Comparison of ENCODE assay signal across 1 cellular context in the genomic region with DNA sequence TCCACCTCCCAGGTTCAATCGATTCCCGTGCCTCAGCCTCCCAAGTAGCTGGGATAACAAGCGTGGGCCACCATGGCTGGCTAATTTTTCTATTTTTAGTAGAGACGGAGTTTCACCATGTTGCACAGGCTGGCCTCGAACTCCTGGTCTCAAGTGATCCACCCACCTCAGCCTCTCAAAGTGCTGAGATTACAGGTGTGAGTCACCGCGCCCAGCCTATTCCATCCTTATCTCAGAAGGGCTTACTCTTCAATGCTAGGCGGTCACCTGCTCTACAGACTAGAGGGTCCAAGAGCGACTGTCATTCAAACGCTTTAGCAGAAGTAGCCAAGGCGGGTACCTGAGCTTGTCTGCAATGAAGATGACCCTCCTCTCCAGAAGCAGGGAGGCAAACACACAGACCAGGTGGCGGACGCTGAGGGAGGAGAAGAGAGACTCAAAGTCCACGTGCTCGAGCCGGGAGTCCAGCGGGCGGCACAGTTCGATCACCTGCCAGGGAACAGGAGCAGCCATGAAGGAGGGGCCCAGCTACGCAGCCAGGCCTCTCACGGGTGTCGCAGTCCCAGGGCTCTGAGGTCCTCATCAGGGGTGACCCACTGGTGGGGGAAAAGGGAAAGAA.
TF ChIP-seq lines count a peak whose summit lies in the region.

No MANE protein-coding gene starts in this region.

TF ChIP-seq in HepG2, 621 proteins besides CTCF, POLR2A, EP300 and RAD21 (continued from another document and continues in another):
- TF ChIP-seq RELA (CRISPR knock-in tag; IDR thresholded peaks at IDR 0.05) (no peak), PATZ1 (CRISPR knock-in tag; IDR thresholded peaks at IDR 0.05) (peak; percentile 23; the same call in 1 of the 2 replicates), ZBTB21 (CRISPR knock-in tag; IDR thresholded peaks at IDR 0.05) (no peak), E2F5 (CRISPR knock-in tag; conservative IDR thresholded peaks at IDR 0.05) (no peak), GPN1 (CRISPR knock-in tag; IDR thresholded peaks at IDR 0.05; ENCODE audit: borderline replicate concordance) (no peak), JUN (CRISPR knock-in tag; IDR thresholded peaks at IDR 0.05) (no peak), CREB3 (CRISPR knock-in tag; IDR thresholded peaks at IDR 0.05) (no peak), ZKSCAN5 (CRISPR knock-in tag; IDR thresholded peaks at IDR 0.05) (no peak), ZNF703 (CRISPR knock-in tag; IDR thresholded peaks at IDR 0.05; ENCODE audit: borderline replicate concordance) (no peak), ATF2 (CRISPR knock-in tag; IDR thresholded peaks at IDR 0.05) (no peak), KLF16 (CRISPR knock-in tag; IDR thresholded peaks at IDR 0.05) (no peak; a peak in 1 of 4 replicates), MXI1 (IDR thresholded peaks at IDR 0.05; ENCODE audit: borderline replicate concordance, low read depth, low read length) (no peak), NAIF1 (CRISPR knock-in tag; IDR thresholded peaks at IDR 0.05; ENCODE audit: borderline replicate concordance) (no peak), ZSCAN25 (CRISPR knock-in tag; IDR thresholded peaks at IDR 0.05) (peak; percentile 57; the same call in 1 of the 2 replicates), CEBPB (IDR thresholded peaks at IDR 0.05; ENCODE audit: borderline replicate concordance, low read depth, low read length) (no peak), RNF2 (conservative IDR thresholded peaks at IDR 0.05; ENCODE audit: low read depth) (0 out of 2 replicates have a peak, but pooled peaks have one; percentile 48), ZNF570 (CRISPR knock-in tag; IDR thresholded peaks at IDR 0.05; ENCODE audit: borderline replicate concordance) (no peak), ZNF337 (CRISPR knock-in tag; IDR thresholded peaks at IDR 0.05; ENCODE audit: borderline replicate concordance, low read depth) (no peak), ZSCAN30 (CRISPR knock-in tag; IDR thresholded peaks at IDR 0.05) (no peak), NR2C2 (CRISPR knock-in tag; IDR thresholded peaks at IDR 0.05; ENCODE audit: borderline replicate concordance) (no peak), SMAD9 (CRISPR knock-in tag; IDR thresholded peaks at IDR 0.05) (no peak), RERE (CRISPR knock-in tag; IDR thresholded peaks at IDR 0.05; ENCODE audit: low read depth) (no peak), ZNF780A (CRISPR knock-in tag; IDR thresholded peaks at IDR 0.05) (no peak), PCBP1 (IDR thresholded peaks at IDR 0.05; ENCODE audit: borderline replicate concordance, low read depth, low read length) (no peak), NR2F1 (CRISPR knock-in tag; IDR thresholded peaks at IDR 0.05) (no peak), ZNF788 (CRISPR knock-in tag; IDR thresholded peaks at IDR 0.05; ENCODE audit: borderline replicate concordance) (peak; percentile 22; the same call in 1 of the 2 replicates), RORA (CRISPR knock-in tag; IDR thresholded peaks at IDR 0.05) (no peak), SMARCC2 (IDR thresholded peaks at IDR 0.05) (no peak), MTF1 (CRISPR knock-in tag; IDR thresholded peaks at IDR 0.05) (no peak), ZSCAN20 (CRISPR knock-in tag; IDR thresholded peaks at IDR 0.05; ENCODE audit: borderline replicate concordance) (no peak), SIX1 (CRISPR knock-in tag; IDR thresholded peaks at IDR 0.05; ENCODE audit: borderline replicate concordance) (no peak), TOPORS (CRISPR knock-in tag; IDR thresholded peaks at IDR 0.05) (no peak), CHD4 (IDR thresholded peaks at IDR 0.05; ENCODE audit: borderline replicate concordance, low read length) (no peak), ZNF432 (CRISPR knock-in tag; IDR thresholded peaks at IDR 0.05; ENCODE audit: borderline replicate concordance) (no peak), ZNF782 (CRISPR knock-in tag; IDR thresholded peaks at IDR 0.05; ENCODE audit: borderline replicate concordance) (no peak), HMG20A (CRISPR knock-in tag; IDR thresholded peaks at IDR 0.05; ENCODE audit: borderline replicate concordance) (no peak), FOXP4 (CRISPR knock-in tag; IDR thresholded peaks at IDR 0.05) (no peak), HNRNPK (IDR thresholded peaks at IDR 0.05; ENCODE audit: low read depth, low read length, poor library complexity, severe bottlenecking) (no peak), ZNF784 (CRISPR knock-in tag; IDR thresholded peaks at IDR 0.05; ENCODE audit: borderline replicate concordance) (no peak), ZNF678 (CRISPR knock-in tag; IDR thresholded peaks at IDR 0.05) (no peak), FOXM1 (CRISPR knock-in tag; IDR thresholded peaks at IDR 0.05) (no peak), EHMT2 (IDR thresholded peaks at IDR 0.05; ENCODE audit: borderline replicate concordance, low read depth, low read length) (no peak), STAG1 (CRISPR knock-in tag; IDR thresholded peaks at IDR 0.05) (peak; percentile 12; the same call in 1 of the 2 replicates)
- TF ChIP-seq, protein P1, sequence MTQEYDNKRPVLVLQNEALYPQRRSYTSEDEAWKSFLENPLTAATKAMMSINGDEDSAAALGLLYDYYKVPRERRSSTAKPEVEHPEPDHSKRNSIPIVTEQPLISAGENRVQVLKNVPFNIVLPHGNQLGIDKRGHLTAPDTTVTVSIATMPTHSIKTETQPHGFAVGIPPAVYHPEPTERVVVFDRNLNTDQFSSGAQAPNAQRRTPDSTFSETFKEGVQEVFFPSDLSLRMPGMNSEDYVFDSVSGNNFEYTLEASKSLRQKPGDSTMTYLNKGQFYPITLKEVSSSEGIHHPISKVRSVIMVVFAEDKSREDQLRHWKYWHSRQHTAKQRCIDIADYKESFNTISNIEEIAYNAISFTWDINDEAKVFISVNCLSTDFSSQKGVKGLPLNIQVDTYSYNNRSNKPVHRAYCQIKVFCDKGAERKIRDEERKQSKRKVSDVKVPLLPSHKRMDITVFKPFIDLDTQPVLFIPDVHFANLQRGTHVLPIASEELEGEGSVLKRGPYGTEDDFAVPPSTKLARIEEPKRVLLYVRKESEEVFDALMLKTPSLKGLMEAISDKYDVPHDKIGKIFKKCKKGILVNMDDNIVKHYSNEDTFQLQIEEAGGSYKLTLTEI (CRISPR knock-in tag; conservative IDR thresholded peaks at IDR 0.05), result no peak
- TF ChIP-seq, protein P2, sequence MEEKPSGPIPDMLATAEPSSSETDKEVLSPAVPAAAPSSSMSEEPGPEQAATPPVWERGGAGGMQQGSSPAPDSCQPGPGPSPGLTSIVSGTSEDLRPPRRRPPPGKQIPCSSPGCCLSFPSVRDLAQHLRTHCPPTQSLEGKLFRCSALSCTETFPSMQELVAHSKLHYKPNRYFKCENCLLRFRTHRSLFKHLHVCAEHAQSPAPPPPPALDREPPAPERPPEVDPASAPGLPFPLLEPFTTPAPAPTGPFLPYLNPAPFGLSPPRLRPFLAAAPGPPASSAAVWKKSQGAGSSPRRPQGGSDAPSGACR (CRISPR knock-in tag; IDR thresholded peaks at IDR 0.05), result no peak
- TF ChIP-seq, protein P3, sequence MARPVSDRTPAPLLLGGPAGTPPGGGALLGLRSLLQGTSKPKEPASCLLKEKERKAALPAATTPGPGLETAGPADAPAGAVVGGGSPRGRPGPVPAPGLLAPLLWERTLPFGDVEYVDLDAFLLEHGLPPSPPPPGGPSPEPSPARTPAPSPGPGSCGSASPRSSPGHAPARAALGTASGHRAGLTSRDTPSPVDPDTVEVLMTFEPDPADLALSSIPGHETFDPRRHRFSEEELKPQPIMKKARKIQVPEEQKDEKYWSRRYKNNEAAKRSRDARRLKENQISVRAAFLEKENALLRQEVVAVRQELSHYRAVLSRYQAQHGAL (CRISPR knock-in tag; IDR thresholded peaks at IDR 0.05; ENCODE audit: not compliant biosample characterization), result no peak
